1 cellular context compared by ENCODE assay signal in genomic region chr6:30810813-30811329, GRCh38.
TF ChIP-seq lines count a peak whose summit lies in the region.

No MANE protein-coding gene starts in this region.

TF ChIP-seq in HepG2, 621 proteins besides CTCF, POLR2A, EP300 and RAD21 (continued from another document):
- no peak for TF ChIP-seq ZBTB33 (CRISPR knock-in tag; IDR thresholded peaks at IDR 0.05)
- no peak for TF ChIP-seq NR2F1 (CRISPR knock-in tag; IDR thresholded peaks at IDR 0.05)
